ENCODE assay signal across 14 cellular contexts in the genomic region with DNA sequence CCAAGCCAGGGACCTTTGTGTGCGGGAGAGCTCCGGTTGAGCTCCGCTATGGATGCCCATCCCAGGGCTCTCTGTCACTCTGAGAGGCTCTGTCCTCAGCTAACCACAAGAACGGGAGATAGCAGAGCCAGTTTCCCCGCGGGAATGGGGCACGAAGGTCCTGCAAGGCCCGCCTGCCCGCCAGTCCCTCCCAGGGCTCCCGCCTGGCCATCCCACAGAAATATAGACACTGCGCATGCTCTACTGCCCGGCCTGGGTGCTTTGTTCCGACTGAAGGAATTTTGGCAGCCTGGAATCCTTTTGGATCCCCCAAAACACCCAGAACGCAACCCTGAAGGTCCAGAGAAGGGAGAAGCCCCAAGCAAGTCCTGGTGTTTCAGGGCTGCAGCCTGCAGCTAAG. TPM values are rescaled to one million over a fixed set of nuclear protein-coding genes. Genes with fewer than 3 reads are reported as not detected.
DNase-seq lines count a peak whose midpoint lies in the region; ATAC-seq, FAIRE-seq and TF ChIP-seq lines count a peak whose summit lies in the region.
"Had no signal": no experiment of that assay in that cellular context is flagged by ENCODE, and none has a peak within 500 bp of the region (broad histone marks: within the 10 kb centered on the region; RNA-seq: fewer than 3 reads in every experiment).

No MANE protein-coding gene starts in this region.

- TF ChIP-seq POLR2A in H1 (IDR thresholded peaks at IDR 0.05; ENCODE audit: control extremely low read depth in 1 of 2, low read depth in 2 of 2, low read length in 2 of 2): no peak

- H3K4me1 ChIP-seq in HUES6 (ENCODE audit: control insufficient read depth, insufficient read depth, low read length): 0 out of 2 replicates have a peak, but pooled peaks cover 5% of the 10 kb centered on the region
- H3K4me1 ChIP-seq in H1 (replicated peaks in 1 of 4; ENCODE audit: control insufficient read depth in 3 of 4, insufficient read depth in 4 of 4, low read length in 3 of 4): no peaks in the 10 kb centered on the region; a peak in 1 of 7 replicates
- no peaks in the 10 kb centered on the region for H3K4me1 ChIP-seq in lower lobe of right lung
- no peaks in the 10 kb centered on the region for H3K4me1 ChIP-seq in aorta (ENCODE audit: control insufficient read depth in 1 of 2, insufficient read depth in 2 of 2, low read length in 2 of 2)
- H3K4me1 ChIP-seq: BLaER1, Peyer's patch had no signal

- no peak overlapping the region for H3K23ac ChIP-seq in H1 (ENCODE audit: insufficient read length)

- H3K18ac ChIP-seq in H1 (ENCODE audit: extremely low read depth, low read length): peak overlapping the region; percentile 95; the same call in 1 of the 2 replicates

- H3K36me3 ChIP-seq in HUES6 (ENCODE audit: control insufficient read depth, insufficient read depth, low read length) (no peaks in the 10 kb centered on the region), H1 (ENCODE audit: control insufficient read depth in 2 of 4, insufficient read depth in 4 of 4, low read length in 3 of 4) (no peaks in the 10 kb centered on the region), lower lobe of right lung (no peaks in the 10 kb centered on the region), aorta (ENCODE audit: control insufficient read depth in 1 of 2, insufficient read depth in 2 of 2, low read length in 1 of 2) (no peaks in the 10 kb centered on the region)
- H3K36me3 ChIP-seq: BLaER1, Peyer's patch had no signal

- H3K27me3 ChIP-seq in HUES6 (ENCODE audit: control insufficient read depth, insufficient read depth, low read length) (no peaks in the 10 kb centered on the region), H1 (replicated peaks in 1 of 4; ENCODE audit: control insufficient read depth in 3 of 4, extremely low read depth in 1 of 4, insufficient read depth in 3 of 4, low read length in 3 of 4) (no peaks in the 10 kb centered on the region), lower lobe of right lung (ENCODE audit: low read depth) (no peaks in the 10 kb centered on the region), aorta (ENCODE audit: control insufficient read depth in 1 of 2, insufficient read depth in 2 of 2, low read length in 1 of 2) (no peaks in the 10 kb centered on the region)
- H3K27me3 ChIP-seq: BLaER1, Peyer's patch had no signal

- peak overlapping the region; percentile 44 for H4K91ac ChIP-seq in H1 (replicated peaks; ENCODE audit: insufficient read length, low read length)

- peak; percentile 31 for DNase-seq in D341Med (ENCODE audit: low spot score)
- DNase-seq in H1 (ENCODE audit: low read depth in 1 of 2, low spot score in 2 of 2): no peak
- DNase-seq in lower lobe of right lung: peak; percentile 28
- no peak for DNase-seq in SKM-1 (lab: John Stamatoyannopoulos, UW; ENCODE audit: unreplicated experiment)
- DNase-seq in aorta: no peak
- no peak for DNase-seq in RWPE1 (ENCODE audit: low spot score)
- DNase-seq: CD8-positive, alpha-beta memory T cell; Kasumi-1; Peyer's patch had no signal

- H3K4me3 ChIP-seq in HUES6 (ENCODE audit: low read depth, low read length): 0 out of 2 replicates have a peak overlapping the region, but pooled peaks have one; percentile 40
- H3K4me3 ChIP-seq in H1 (ENCODE audit: extremely low read depth in 1 of 4, insufficient read depth in 2 of 4, low read depth in 3 of 4, low read length in 4 of 4): no peak overlapping the region
- H3K4me3 ChIP-seq in lower lobe of right lung: no peak overlapping the region
- no peak overlapping the region for H3K4me3 ChIP-seq in aorta (ENCODE audit: low read length in 2 of 2)
- H3K4me3 ChIP-seq: BLaER1, Peyer's patch had no signal

- WGBS in H1 (ENCODE audit: extremely low coverage in 1 of 2, insufficient coverage in 1 of 2, insufficient read length in 1 of 2, insufficient replicate concordance in 2 of 2, low coverage in 1 of 2, low lambda C conversion rate in 2 of 2, missing lambda C conversion rate in 1 of 2), 2 experiments: 88% methylated on average over 14 of the region's 14 CpGs; no CpG with 5 or more reads in 1 of the 2 experiments
- 83 to 88% methylated on average over 13 to 14 of the region's 14 CpGs for WGBS in aorta, 2 donors

- POLR2A ChIA-PET in H1 (lab: Charles Lee; ENCODE audit: partially characterized antibody) (interaction anchor here (1.1 to 1.2 kb wide), 2 partner anchors 11 to 22 kb away, joined by 3 to 4 read pairs; no protein-coding TSS in a partner anchor), RWPE1 (lab: Yijun Ruan, JAX; ENCODE audit: low non-redundant PET) (no interaction called here)

- peak overlapping the region; percentile 11 to 59; a peak in 2 of 4 replicates for H3K4me2 ChIP-seq in H1 (ENCODE audit: insufficient read depth in 1 of 2, low read depth in 2 of 2, low read length in 2 of 2)
- H3K4me2 ChIP-seq: BLaER1 had no signal

- H2BK120ac ChIP-seq in H1 (replicated peaks; ENCODE audit: low read depth, low read length): no peak overlapping the region

- no peak overlapping the region for H2BK5ac ChIP-seq in H1 (ENCODE audit: low read depth, low read length)

- H2BK12ac ChIP-seq in H1 (ENCODE audit: low read depth, low read length): 0 out of 2 replicates have a peak overlapping the region, but pooled peaks have one; percentile 89

- H4K20me1 ChIP-seq in H1 (replicated peaks in 1 of 2; ENCODE audit: control insufficient read depth in 1 of 2, insufficient read depth in 2 of 2, low read length in 2 of 2): no peaks in the 10 kb centered on the region
- H4K20me1 ChIP-seq: BLaER1 had no signal

- 0 out of 2 replicates have a peak overlapping the region, but pooled peaks have one; percentile 21 for H2BK15ac ChIP-seq in H1 (ENCODE audit: low read length)

- intact Hi-C loops in lower lobe of right lung (cut with DNase I): no loop called here
- intact Hi-C loops in aorta (cut with DNase I): no loop called here

- H4K5ac ChIP-seq in H1 (ENCODE audit: insufficient read length, low read depth, low read length): peak overlapping the region; percentile 3

- H4K8ac ChIP-seq in H1 (ENCODE audit: extremely low read depth, insufficient read depth, low read length): peak overlapping the region; percentile 37

- ATAC-seq in lower lobe of right lung (no peak), GM21367 (IDR thresholded peaks at IDR 0.05; ENCODE audit: unreplicated experiment) (no peak), aorta (ENCODE audit: low FRiP score) (no peak)

- no peak overlapping the region for H3K56ac ChIP-seq in H1 (replicated peaks; ENCODE audit: insufficient read length, low read depth, low read length)

- no peak for TF ChIP-seq CTCF in H1 (IDR thresholded peaks at IDR 0.05; ENCODE audit: control extremely low read depth in 1 of 3, insufficient read depth in 1 of 3, low read depth in 1 of 3, low read length in 3 of 3)
- no peak for TF ChIP-seq CTCF in lower lobe of right lung (IDR thresholded peaks at IDR 0.05)
- TF ChIP-seq CTCF in RWPE1 (conservative IDR thresholded peaks at IDR 0.05; ENCODE audit: low read depth): no peak

- no peak for TF ChIP-seq EP300 in H1 (IDR thresholded peaks at IDR 0.05; ENCODE audit: borderline replicate concordance in 1 of 2, low read depth in 2 of 2, low read length in 2 of 2)

- H3K79me1 ChIP-seq in H1 (ENCODE audit: low read depth, low read length): no peaks in the 10 kb centered on the region

- no peak overlapping the region for H2BK20ac ChIP-seq in H1 (ENCODE audit: low read length)

- H2AK5ac ChIP-seq in H1 (ENCODE audit: low read depth, low read length): no peak overlapping the region

- no peak overlapping the region for H3K27ac ChIP-seq in HUES6 (ENCODE audit: low read depth, low read length)
- no peak overlapping the region for H3K27ac ChIP-seq in H1 (ENCODE audit: low read depth, low read length)
- H3K27ac ChIP-seq in lower lobe of right lung: no peak overlapping the region
- no peak overlapping the region for H3K27ac ChIP-seq in aorta (ENCODE audit: low read depth in 1 of 2, low read length in 2 of 2)
- H3K27ac ChIP-seq in RWPE1: no peak overlapping the region
- H3K27ac ChIP-seq: 22Rv1, BLaER1, Peyer's patch had no signal

- CTCF ChIA-PET in H1 (lab: Charles Lee; ENCODE audit: partially characterized antibody): interaction anchor here (0.6 to 3.0 kb wide), 35 partner anchors 11 to 1821 kb away, joined by 3 to 23 read pairs (median 4); partner anchors contain the start of gene DEFB110
- CTCF ChIA-PET in RWPE1 (lab: Yijun Ruan, JAX): interaction anchor here (0.5 to 0.8 kb wide), 3 partner anchors 21 to 621 kb away, joined by 3 to 4 read pairs (median 3); no protein-coding TSS in a partner anchor

- peak overlapping the region; percentile 100 for H2AFZ ChIP-seq in H1 (ENCODE audit: low read length)

- H3K9me3 ChIP-seq in HUES6 (ENCODE audit: control insufficient read depth, insufficient read depth, low read depth, low read length) (no peaks in the 10 kb centered on the region), H1 (ENCODE audit: insufficient read depth in 2 of 2, low read depth in 1 of 2, low read length in 1 of 2) (no peaks in the 10 kb centered on the region), lower lobe of right lung (no peaks in the 10 kb centered on the region), aorta (ENCODE audit: control insufficient read depth, low read length) (no peaks in the 10 kb centered on the region)
- H3K9me3 ChIP-seq: BLaER1, Peyer's patch had no signal

- TF ChIP-seq RAD21 in H1 (IDR thresholded peaks at IDR 0.05 in 1 of 2, conservative IDR thresholded peaks at IDR 0.05 in 1 of 2; ENCODE audit: low read depth in 2 of 2, low read length in 2 of 2): no peak

- no peak for FAIRE-seq in H1 (lab: Jason Lieb, UNC)

- H3K23me2 ChIP-seq in H1 (ENCODE audit: low read depth, low read length): no peaks in the 10 kb centered on the region

- no peaks in the 10 kb centered on the region for H3K79me2 ChIP-seq in H1 (ENCODE audit: control insufficient read depth in 1 of 2, insufficient read depth in 2 of 2, low read length in 2 of 2)

- no peak overlapping the region for H3K4ac ChIP-seq in H1 (replicated peaks; ENCODE audit: insufficient read length, low read depth, low read length)

- H3K9ac ChIP-seq in HUES6 (ENCODE audit: low read length) (no peak overlapping the region), H1 (replicated peaks in 1 of 4; ENCODE audit: extremely low read depth in 1 of 4, low read depth in 3 of 4, low read length in 3 of 4) (peak overlapping the region in 1 of 4 experiments; percentile 37; a peak in 1 of 7 replicates)
- H3K9ac ChIP-seq: BLaER1 had no signal

- no peak overlapping the region for H3K14ac ChIP-seq in H1 (ENCODE audit: insufficient read length)

RNA-seq across cellular contexts. Expression of gene DEFB110, which starts 8.6 kb away (rescaled TPM):
- total RNA-seq in H1 (2021; fragmentation: NEBNext Ultra II Directional; extraction: Animal tissue kit (Norgen Biotek cat#: 25700)): not detected in 2 replicates
- polyA plus RNA-seq in H1 (2011; rRNA removed) (not detected in 2 replicates), aorta (not detected)
- not detected for polyA plus RNA-seq in H1 (2011; cell fraction: cytosol; rRNA removed)
- not detected for polyA plus RNA-seq in H1 (2011; cell fraction: nucleus; rRNA removed)
- polyA plus RNA-seq in H1 (2012, experiment 1 of 2): not detected in 4 replicates
- not detected for polyA plus RNA-seq in H1 (2012, experiment 2 of 2)
- not detected for polyA plus RNA-seq in H1 (2013, experiment 1 of 2)
- polyA plus RNA-seq in H1 (2013, experiment 2 of 2): not detected
- polyA minus RNA-seq in H1 (2011; rRNA and poly(A)+ RNA removed): not detected in 2 replicates
- not detected for polyA minus RNA-seq in H1 (2011; cell fraction: cytosol; rRNA and poly(A)+ RNA removed)
- not detected for polyA minus RNA-seq in H1 (2011; cell fraction: nucleus; rRNA and poly(A)+ RNA removed)
- total RNA-seq in lower lobe of right lung (not detected), aorta (not detected)
- total RNA-seq: CD8-positive, alpha-beta memory T cell; H4; Peyer's patch had no signal
- polyA plus RNA-seq: CD8-positive, alpha-beta memory T cell had no signal

RNA-seq across cellular contexts. Expression of gene DEFB112, which starts 19.4 kb away (rescaled TPM):
- not detected in 2 replicates for total RNA-seq in H1 (2021; fragmentation: NEBNext Ultra II Directional; extraction: Animal tissue kit (Norgen Biotek cat#: 25700))
- not detected in 2 replicates for polyA plus RNA-seq in H1 (2011; rRNA removed)
- polyA plus RNA-seq in H1 (2011; cell fraction: cytosol; rRNA removed): not detected
- not detected for polyA plus RNA-seq in H1 (2011; cell fraction: nucleus; rRNA removed)
- polyA plus RNA-seq in H1 (2012, experiment 1 of 2): not detected in 4 replicates
- not detected for polyA plus RNA-seq in H1 (2012, experiment 2 of 2)
- polyA plus RNA-seq in H1 (2013, experiment 1 of 2): not detected
- not detected for polyA plus RNA-seq in H1 (2013, experiment 2 of 2)
- not detected in 2 replicates for polyA minus RNA-seq in H1 (2011; rRNA and poly(A)+ RNA removed)
- not detected for polyA minus RNA-seq in H1 (2011; cell fraction: cytosol; rRNA and poly(A)+ RNA removed)
- polyA minus RNA-seq in H1 (2011; cell fraction: nucleus; rRNA and poly(A)+ RNA removed): not detected
- total RNA-seq in lower lobe of right lung: not detected
- total RNA-seq in aorta: not detected
- not detected for polyA plus RNA-seq in aorta
- total RNA-seq: CD8-positive, alpha-beta memory T cell; H4; Peyer's patch had no signal
- polyA plus RNA-seq: CD8-positive, alpha-beta memory T cell had no signal

Comparison
In these comparisons a context has a peak if more than half of its experiments do, and no peak if none do; other contexts are left out.
1. DNase-seq: peak in D341Med (single experiment) and lower lobe of right lung (single experiment); none in H1 (0 of 2), SKM-1 (single experiment), aorta (0 of 2) and RWPE1 (single experiment).